In genomic region chr20:62428396-62429160, GRCh38 we compare ENCODE assay signal across 2 cellular contexts.
TF ChIP-seq lines count a peak whose summit lies in the region.

No MANE protein-coding gene starts in this region.

TF ChIP-seq in GM23338, 12 proteins besides CTCF, POLR2A, EP300 and RAD21:
- TF ChIP-seq ZNF331 (CRISPR knock-in tag; IDR thresholded peaks at IDR 0.05; ENCODE audit: low read depth) (no peak), ZNF114 (CRISPR knock-in tag; IDR thresholded peaks at IDR 0.05) (no peak), ZNF462 (CRISPR knock-in tag; IDR thresholded peaks at IDR 0.05) (no peak), CREB1 (CRISPR knock-in tag; IDR thresholded peaks at IDR 0.05; ENCODE audit: low read depth) (no peak), JUNB (IDR thresholded peaks at IDR 0.05; ENCODE audit: unreplicated experiment) (no peak), ETS1 (IDR thresholded peaks at IDR 0.05) (no peak), STAT1 (IDR thresholded peaks at IDR 0.05; ENCODE audit: unreplicated experiment) (no peak), NANOG (IDR thresholded peaks at IDR 0.05; ENCODE audit: borderline replicate concordance) (no peak), EZH2 (IDR thresholded peaks at IDR 0.05; ENCODE audit: low read depth, unreplicated experiment) (no peak), REST (IDR thresholded peaks at IDR 0.05; ENCODE audit: unreplicated experiment) (no peak), EZH2phosphoT487 (IDR thresholded peaks at IDR 0.05; ENCODE audit: unreplicated experiment) (no peak), POLR2AphosphoS5 (IDR thresholded peaks at IDR 0.05; ENCODE audit: low read depth) (no peak)

TF ChIP-seq in K562, 482 proteins besides CTCF, POLR2A, EP300 and RAD21:
- TF ChIP-seq SAFB (IDR thresholded peaks at IDR 0.05; ENCODE audit: borderline replicate concordance, low read depth, low read length) (peak; percentile 34; the same call in 1 of the 2 replicates), E2F4 (CRISPR knock-in tag; IDR thresholded peaks at IDR 0.05; ENCODE audit: low read depth) (no peak), ZNF830 (CRISPR knock-in tag; IDR thresholded peaks at IDR 0.05) (no peak), ZNF263 (CRISPR knock-in tag; IDR thresholded peaks at IDR 0.05; ENCODE audit: borderline replicate concordance) (peak; percentile 64), NELFE (IDR thresholded peaks at IDR 0.05; ENCODE audit: insufficient read depth, insufficient read length) (no peak), ZNF518B (CRISPR knock-in tag; IDR thresholded peaks at IDR 0.05) (no peak), SREBF2 (CRISPR knock-in tag; IDR thresholded peaks at IDR 0.05) (no peak), SIN3A (IDR thresholded peaks at IDR 0.05; ENCODE audit: borderline replicate concordance in 2 of 2, control insufficient read depth in 1 of 2, low read depth in 2 of 2, low read length in 2 of 2) (no peak), ZBTB8A (IDR thresholded peaks at IDR 0.05; ENCODE audit: partially characterized antibody) (no peak), KDM1A (IDR thresholded peaks at IDR 0.05) (peak in 1 of 2 experiments; percentile 29; a peak in 1 of 4 replicates), ZKSCAN1 (IDR thresholded peaks at IDR 0.05; ENCODE audit: low read depth, low read length) (no peak)
TF ChIP-seq in K562: peak in this region for 3.
